In the genomic region with DNA sequence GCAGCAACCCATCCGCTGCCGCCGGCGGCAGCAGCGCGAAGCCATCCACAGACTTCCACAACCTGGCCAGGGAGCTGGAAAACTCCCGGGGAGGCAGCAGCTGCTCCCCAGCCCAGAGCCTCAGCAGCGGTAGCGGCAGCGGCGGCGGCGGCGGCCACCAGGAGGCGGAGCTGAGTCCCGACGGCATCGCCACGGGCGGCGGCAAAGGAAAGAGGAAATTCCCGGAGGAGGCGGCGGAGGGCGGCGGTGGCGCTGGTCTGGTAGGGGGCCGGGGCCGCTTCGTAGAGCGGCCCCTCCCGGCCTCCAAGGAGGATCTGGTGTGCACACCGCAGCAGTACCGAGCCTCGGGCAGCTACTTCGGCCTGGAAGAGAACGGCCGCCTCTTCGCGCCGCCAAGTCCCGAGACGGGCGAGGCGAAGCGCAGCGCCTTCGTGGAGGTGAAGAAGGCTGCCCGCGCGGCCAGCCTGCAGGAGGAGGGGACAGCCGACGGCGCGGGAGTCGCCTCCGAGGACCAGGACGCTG, we compare ENCODE assay signal across 9 cellular contexts. TPM values are rescaled to one million over a fixed set of nuclear protein-coding genes. Genes with fewer than 3 reads are reported as not detected.
DNase-seq lines count a peak whose midpoint lies in the region; ATAC-seq, FAIRE-seq and TF ChIP-seq lines count a peak whose summit lies in the region.
"Had no signal": no experiment of that assay in that cellular context is flagged by ENCODE, and none has a peak within 500 bp of the region (broad histone marks: within the 10 kb centered on the region; RNA-seq: fewer than 3 reads in every experiment).

No MANE protein-coding gene starts in this region.

- H3K4me3 ChIP-seq in endothelial cell of umbilical vein (replicated peaks in 1 of 3; ENCODE audit: insufficient read depth in 1 of 3, low read depth in 1 of 3, low read length in 3 of 3) (peak overlapping the region; percentile 43 to 48 (median 47)), mononuclear cell (ENCODE audit: low read length) (peak overlapping the region; percentile 58)

- peak overlapping the region; percentile 75 for H3K27ac Mint-ChIP-seq in activated CD8-positive, alpha-beta memory T cell treated with anti-CD3 and anti-CD28 coated beads, Interleukin-2, amount 10 ng/mL, durations not matched to agents 7 days and 5 days

- H3K4me3 Mint-ChIP-seq in activated CD8-positive, alpha-beta memory T cell treated with anti-CD3 and anti-CD28 coated beads, Interleukin-2, amount 10 ng/mL, durations not matched to agents 7 days and 5 days = peak overlapping the region; percentile 72

- no peaks in the 10 kb centered on the region for H3K9me3 ChIP-seq in endothelial cell of umbilical vein (replicated peaks; ENCODE audit: control insufficient read depth, insufficient read depth, low read length)
- no peaks in the 10 kb centered on the region for H3K9me3 ChIP-seq in mononuclear cell (ENCODE audit: low read depth, low read length)

- H3K4me2 ChIP-seq in endothelial cell of umbilical vein (ENCODE audit: insufficient read depth, low read length) = peak overlapping the region; percentile 55

- no peaks in the 10 kb centered on the region for H4K20me1 ChIP-seq in endothelial cell of umbilical vein (replicated peaks; ENCODE audit: control insufficient read depth, extremely low read depth, insufficient read depth, low read length)

- BruUV-seq in endothelial cell of umbilical vein (replicated peaks; lab: Mats Ljungman, UMichigan) = no TSS peak

- DNase-seq in DMS 273 (lab: John Stamatoyannopoulos, UW; ENCODE audit: unreplicated experiment) (peak; percentile 77), DMS 273 treated with DMSO at 0.1 percent for 48 hours (lab: John Stamatoyannopoulos, UW) (no peak), NCI-H2196 (lab: John Stamatoyannopoulos, UW; ENCODE audit: unreplicated experiment) (peak; percentile 15), endothelial cell of umbilical vein (ENCODE audit: low read depth, low spot score) (peak; percentile 77)
- DNase-seq in activated CD8-positive, alpha-beta memory T cell treated with anti-CD3 and anti-CD28 coated beads, Interleukin-2, amount 10 ng/mL, durations not matched to agents 7 days and 5 days = peak; percentile 83
- peak; percentile 87 for DNase-seq in stimulated activated CD8-positive, alpha-beta memory T cell treated with anti-CD3 and anti-CD28 coated beads, Interleukin-4, amount 100 ng/mL, for 48 hours

- no peak for TF ChIP-seq POLR2A in endothelial cell of umbilical vein (IDR thresholded peaks at IDR 0.05; ENCODE audit: low read depth, low read length)

- peaks cover 18% of the 10 kb centered on the region for H3K4me1 ChIP-seq in endothelial cell of umbilical vein (ENCODE audit: control insufficient read depth, extremely low read depth, insufficient read depth, low read length)
- peaks cover 26% of the 10 kb centered on the region for H3K4me1 ChIP-seq in mononuclear cell (ENCODE audit: insufficient read depth, low read length)

- peaks cover 36 to 45% of the 10 kb centered on the region in 2 experiments for H3K27me3 ChIP-seq in endothelial cell of umbilical vein (ENCODE audit: control insufficient read depth in 2 of 2, insufficient read depth in 2 of 2, low read length in 2 of 2)
- H3K27me3 ChIP-seq in mononuclear cell (ENCODE audit: insufficient read depth, low read length) = peaks cover 35% of the 10 kb centered on the region

- dilution Hi-C loops in endothelial cell of umbilical vein (cut with MboI; ENCODE audit: extremely low pct_ligation_motif_present, low sequenced_read_pairs) = no loop called here

- POLR2A ChIA-PET in endothelial cell of umbilical vein (lab: Charles Lee) = interaction anchor here (1.3 kb wide), 1 partner anchor 16 kb away, joined by 4 read pairs; no protein-coding TSS in a partner anchor

- intact Hi-C loops in endothelial cell of umbilical vein (cut with micrococcal nuclease) = loop anchor here (1.0 to 5.0 kb wide), 7 partner anchors 13 to 1250 kb away; a partner anchor contains a TSS

- no peaks in the 10 kb centered on the region for H3K79me2 ChIP-seq in endothelial cell of umbilical vein (ENCODE audit: control insufficient read depth, insufficient read depth, low read length)

- peak; percentile 65 for ATAC-seq in HG02884 (IDR thresholded peaks at IDR 0.05; ENCODE audit: unreplicated experiment)
- ATAC-seq in activated CD8-positive, alpha-beta memory T cell treated with anti-CD3 and anti-CD28 coated beads, Interleukin-2, amount 10 ng/mL, durations not matched to agents 7 days and 5 days = peak; percentile 75

- peaks cover 29% of the 10 kb centered on the region for H3K36me3 Mint-ChIP-seq in activated CD8-positive, alpha-beta memory T cell treated with anti-CD3 and anti-CD28 coated beads, Interleukin-2, amount 10 ng/mL, durations not matched to agents 7 days and 5 days

- H3K9me3 Mint-ChIP-seq in activated CD8-positive, alpha-beta memory T cell treated with anti-CD3 and anti-CD28 coated beads, Interleukin-2, amount 10 ng/mL, durations not matched to agents 7 days and 5 days (ENCODE audit: low read depth) = no peaks in the 10 kb centered on the region

- H3K4me1 Mint-ChIP-seq in activated CD8-positive, alpha-beta memory T cell treated with anti-CD3 and anti-CD28 coated beads, Interleukin-2, amount 10 ng/mL, durations not matched to agents 7 days and 5 days = peaks cover 23% of the 10 kb centered on the region

- peak overlapping the region; percentile 91 for H2AFZ ChIP-seq in endothelial cell of umbilical vein (ENCODE audit: low read depth, low read length)

- H3K27ac ChIP-seq in endothelial cell of umbilical vein (ENCODE audit: insufficient read depth, low read depth, low read length) = no peak overlapping the region

- peak; percentile 70 for FAIRE-seq in endothelial cell of umbilical vein (lab: Jason Lieb, UNC)
- FAIRE-seq: A204.1 had no signal

- H3K9me1 ChIP-seq in endothelial cell of umbilical vein (replicated peaks; ENCODE audit: control insufficient read depth, extremely low read depth, insufficient read depth, low read length) = no peaks in the 10 kb centered on the region

- H3K27me3 Mint-ChIP-seq in activated CD8-positive, alpha-beta memory T cell treated with anti-CD3 and anti-CD28 coated beads, Interleukin-2, amount 10 ng/mL, durations not matched to agents 7 days and 5 days = peaks cover 13% of the 10 kb centered on the region

- H3K9ac ChIP-seq in endothelial cell of umbilical vein (replicated peaks; ENCODE audit: extremely low read depth, insufficient read depth, low read length) = peak overlapping the region; percentile 28

- CTCF ChIA-PET in activated CD8-positive, alpha-beta memory T cell treated with anti-CD3 and anti-CD28 coated beads, Interleukin-2, amount 10 ng/mL, durations not matched to agents 7 days and 5 days (lab: Charles Lee) = interaction anchor here (0.6 to 5.8 kb wide), 41 partner anchors 10 to 1369 kb away, joined by 3 to 125 read pairs (median 4); a partner anchor contains a TSS
- CTCF ChIA-PET in endothelial cell of umbilical vein (lab: Charles Lee) = interaction anchor here (0.6 to 5.9 kb wide), 28 partner anchors 9 to 1250 kb away, joined by 3 to 93 read pairs (median 5); a partner anchor contains a TSS

- peak; percentile 76 to 84 for TF ChIP-seq CTCF in endothelial cell of umbilical vein (IDR thresholded peaks at IDR 0.05; ENCODE audit: extremely low read depth in 1 of 2, insufficient read depth in 1 of 2, low read depth in 1 of 2, low read length in 2 of 2)

- no peaks in the 10 kb centered on the region for H3K36me3 ChIP-seq in endothelial cell of umbilical vein (ENCODE audit: control insufficient read depth in 2 of 2, extremely low read depth in 1 of 2, insufficient read depth in 2 of 2, low read length in 2 of 2)

TF ChIP-seq in endothelial cell of umbilical vein, 7 proteins besides CTCF, POLR2A, EP300 and RAD21:
- TF ChIP-seq EZH2 (IDR thresholded peaks at IDR 0.05; ENCODE audit: borderline replicate concordance, low read depth, low read length, severe bottlenecking) (peak; percentile 2), JUN (IDR thresholded peaks at IDR 0.05; ENCODE audit: borderline replicate concordance, insufficient read depth, insufficient read length, low read depth) (no peak), POLR2AphosphoS5 (IDR thresholded peaks at IDR 0.05; ENCODE audit: insufficient read depth, low read depth, low read length) (peak; percentile 8)

RNA-seq across cellular contexts. Expression of a gene that starts 4.9 kb away (rescaled TPM):
- total RNA-seq in activated CD8-positive, alpha-beta memory T cell treated with anti-CD3 and anti-CD28 coated beads, Interleukin-2, amount 10 ng/mL, durations not matched to agents 7 days and 5 days = 10 to 100 TPM; 21.7 to 32.5 TPM
- total RNA-seq in endothelial cell of umbilical vein = 0.42 and 0.82 TPM in 2 replicates
- polyA plus RNA-seq in endothelial cell of umbilical vein = 0.28 and 0.67 TPM in 2 replicates
- polyA plus RNA-seq in endothelial cell of umbilical vein (2011; cell fraction: cytosol; rRNA removed) = 0.34 TPM in 2 replicates
- polyA plus RNA-seq in endothelial cell of umbilical vein (2011; cell fraction: nucleus; rRNA removed) = 2.3 and 2.5 TPM in 2 replicates
- polyA plus RNA-seq in endothelial cell of umbilical vein (2012) = 1.2 TPM in 2 replicates
- polyA minus RNA-seq in endothelial cell of umbilical vein = 0.22 and 0.34 TPM in 2 replicates
- not detected for polyA minus RNA-seq in endothelial cell of umbilical vein (2011; cell fraction: cytosol; rRNA and poly(A)+ RNA removed)
- polyA minus RNA-seq in endothelial cell of umbilical vein (2011; cell fraction: nucleus; rRNA and poly(A)+ RNA removed) = 1.3 and 1.9 TPM in 2 replicates
- total RNA-seq in mononuclear cell = 4.8 TPM
